13 cellular contexts compared by ENCODE assay signal in genomic region chr19:17743874-17744273, GRCh38. TPM values are rescaled to one million over a fixed set of nuclear protein-coding genes. Genes with fewer than 3 reads are reported as not detected.
A peak's percentile ranks its signal among the peaks of the same experiment; 100 is the strongest.
DNase-seq lines count a peak whose midpoint lies in the region; ATAC-seq and TF ChIP-seq lines count a peak whose summit lies in the region.
"Had no signal": no experiment of that assay in that cellular context is flagged by ENCODE, and none has a peak within 500 bp of the region (broad histone marks: within the 10 kb centered on the region; RNA-seq: fewer than 3 reads in every experiment).

No MANE protein-coding gene starts in this region.

- H2AFZ ChIP-seq in IMR-90 (replicated peaks; ENCODE audit: low read length, poor library complexity) = no peak overlapping the region

- ATAC-seq in IMR-90 (ENCODE audit: low read depth) (no peak), foreskin keratinocyte (peak; percentile 18), HG03354 (IDR thresholded peaks at IDR 0.05; ENCODE audit: poor library complexity, severe bottlenecking, unreplicated experiment) (no peak), HG03460 (IDR thresholded peaks at IDR 0.05; ENCODE audit: unreplicated experiment) (no peak), aorta (ENCODE audit: low FRiP score) (no peak)
- ATAC-seq in activated naive CD8-positive, alpha-beta T cell treated with anti-CD3 and anti-CD28 coated beads, Interleukin-2, amount 50 U/mL, for 24 hours = no peak

- H2BK15ac ChIP-seq in IMR-90 (ENCODE audit: low read depth, low read length) = no peak overlapping the region

- H3K4me1 Mint-ChIP-seq in activated naive CD8-positive, alpha-beta T cell treated with anti-CD3 and anti-CD28 coated beads, Interleukin-2, amount 50 U/mL, for 24 hours = peaks cover 31% of the 10 kb centered on the region

- no peak overlapping the region for H3K4me2 ChIP-seq in IMR-90 (ENCODE audit: low read depth, low read length)

- H4K20me1 ChIP-seq in IMR-90 (ENCODE audit: insufficient read depth, low read length) = no peaks in the 10 kb centered on the region

- H3K79me1 ChIP-seq in IMR-90 (ENCODE audit: low read depth in 1 of 2, low read length in 2 of 2) = no peaks in the 10 kb centered on the region

- DNase-seq in CD1c-positive myeloid dendritic cell (ENCODE audit: extremely low spot score) (peak; percentile 87), IMR-90 (peak; percentile 63), foreskin keratinocyte (peak in 1 of 2 donors; percentile 29), aorta (no peak)
- no peak for DNase-seq in activated naive CD8-positive, alpha-beta T cell treated with anti-CD3 and anti-CD28 coated beads, Interleukin-2, amount 50 U/mL, for 24 hours
- DNase-seq: adrenal gland, Calu3, NCI-H1105, NCI-H510A had no signal

- H3K9me3 Mint-ChIP-seq in activated naive CD8-positive, alpha-beta T cell treated with anti-CD3 and anti-CD28 coated beads, Interleukin-2, amount 50 U/mL, for 24 hours = no peaks in the 10 kb centered on the region

- H2BK5ac ChIP-seq in IMR-90 (ENCODE audit: low read depth, low read length, poor library complexity, severe bottlenecking) = no peak overlapping the region

- H2AK5ac ChIP-seq in IMR-90 (ENCODE audit: low read depth, low read length) = no peak overlapping the region

- POLR2A ChIA-PET in IMR-90 (lab: Charles Lee; ENCODE audit: unreplicated experiment) = no interaction called here

- no peak for TF ChIP-seq RAD21 in IMR-90 (IDR thresholded peaks at IDR 0.05; ENCODE audit: low read length)

- H3K36me3 Mint-ChIP-seq in activated naive CD8-positive, alpha-beta T cell treated with anti-CD3 and anti-CD28 coated beads, Interleukin-2, amount 50 U/mL, for 24 hours (ENCODE audit: low read depth) = no peaks in the 10 kb centered on the region

- TF ChIP-seq CTCF in IMR-90 (conservative IDR thresholded peaks at IDR 0.05; ENCODE audit: low read depth, low read length) = no peak
- no peak for TF ChIP-seq CTCF in foreskin keratinocyte (conservative IDR thresholded peaks at IDR 0.05)

- H3K27me3 ChIP-seq in IMR-90 (ENCODE audit: control insufficient read depth, insufficient read depth, low read length) (peaks cover 4% of the 10 kb centered on the region; the same call in 1 of the 2 replicates), foreskin keratinocyte (peaks cover 8% of the 10 kb centered on the region), aorta (ENCODE audit: control insufficient read depth in 1 of 2, insufficient read depth in 2 of 2, low read length in 1 of 2) (no peaks in the 10 kb centered on the region)
- H3K27me3 ChIP-seq: adrenal gland had no signal

- H3K27me3 Mint-ChIP-seq in activated naive CD8-positive, alpha-beta T cell treated with anti-CD3 and anti-CD28 coated beads, Interleukin-2, amount 50 U/mL, for 24 hours = no peaks in the 10 kb centered on the region

- no peak for TF ChIP-seq POLR2A in IMR-90 (IDR thresholded peaks at IDR 0.05; ENCODE audit: low read depth, low read length)

- no peak overlapping the region for H3K23ac ChIP-seq in IMR-90 (ENCODE audit: low read depth, low read length)

- in situ Hi-C loops in IMR-90 (cut with MboI; ENCODE audit: low sequenced_read_pairs) = no loop called here

- H2BK120ac ChIP-seq in IMR-90 (ENCODE audit: low read depth, low read length) = no peak overlapping the region

- no peak overlapping the region for H4K5ac ChIP-seq in IMR-90 (ENCODE audit: low read depth, low read length)

- H4K91ac ChIP-seq in IMR-90 (ENCODE audit: insufficient read depth, low read depth, low read length) = no peak overlapping the region

- no peak overlapping the region for H3K18ac ChIP-seq in IMR-90 (ENCODE audit: low read depth, low read length)

- no peak overlapping the region for H3K27ac ChIP-seq in IMR-90 (ENCODE audit: insufficient read depth, low read length)
- no peak overlapping the region for H3K27ac ChIP-seq in foreskin keratinocyte
- no peak overlapping the region for H3K27ac ChIP-seq in aorta (ENCODE audit: low read depth in 1 of 2, low read length in 2 of 2)
- H3K27ac ChIP-seq: adrenal gland, RWPE1 had no signal

- no peak overlapping the region for H2BK20ac ChIP-seq in IMR-90 (ENCODE audit: low read depth, low read length)

- no CpG with 5 or more reads among the region's 1 CpG for WGBS in IMR-90 (ENCODE audit: extremely low coverage in 2 of 2, insufficient read length in 1 of 2), 2 experiments
- 95 to 96% methylated on average over 1 of the region's 1 CpG for WGBS in aorta, 2 donors

- H3K9ac ChIP-seq in IMR-90 (ENCODE audit: low read depth, low read length) = no peak overlapping the region

- intact Hi-C loops in IMR-90 (cut with micrococcal nuclease) = no loop called here
- intact Hi-C loops in aorta (cut with DNase I) = no loop called here

- CTCF ChIA-PET in IMR-90 (lab: Yijun Ruan, JAX) = no interaction called here

- H3K27ac Mint-ChIP-seq in activated naive CD8-positive, alpha-beta T cell treated with anti-CD3 and anti-CD28 coated beads, Interleukin-2, amount 50 U/mL, for 24 hours = peak overlapping the region; percentile 52

- H3K4ac ChIP-seq in IMR-90 (ENCODE audit: low read depth, low read length) = no peak overlapping the region

- H3K9me3 ChIP-seq in IMR-90 (ENCODE audit: control insufficient read depth, insufficient read depth, low read length) (no peaks in the 10 kb centered on the region), aorta (ENCODE audit: control insufficient read depth, low read length) (no peaks in the 10 kb centered on the region)
- H3K9me3 ChIP-seq: adrenal gland had no signal

- dilution Hi-C loops in IMR-90 (cut with HindIII; ENCODE audit: low sequenced_read_pairs, unreplicated experiment) = no loop called here

- no peak overlapping the region for H3K56ac ChIP-seq in IMR-90 (ENCODE audit: extremely low read depth, insufficient read depth, low read length)

- H2AK9ac ChIP-seq in IMR-90 (replicated peaks; ENCODE audit: low read depth, low read length, poor library complexity) = no peak overlapping the region

- 0 out of 2 replicates have a peak, but pooled peaks cover 5% of the 10 kb centered on the region for H3K9me1 ChIP-seq in IMR-90 (ENCODE audit: insufficient read depth, low read length)

- H3K4me3 ChIP-seq in IMR-90 (ENCODE audit: insufficient read depth, low read depth, low read length) (no peak overlapping the region), aorta (ENCODE audit: low read length in 2 of 2) (no peak overlapping the region)
- H3K4me3 ChIP-seq: adrenal gland had no signal

- no peak overlapping the region for H3K4me3 Mint-ChIP-seq in activated naive CD8-positive, alpha-beta T cell treated with anti-CD3 and anti-CD28 coated beads, Interleukin-2, amount 50 U/mL, for 24 hours

- BruUV-seq in IMR-90 (replicated peaks; lab: Mats Ljungman, UMichigan) = no TSS peak

- no peak overlapping the region for H4K8ac ChIP-seq in IMR-90 (ENCODE audit: low read depth in 2 of 2, low read length in 2 of 2)

- H3K4me1 ChIP-seq in IMR-90 (ENCODE audit: control insufficient read depth, insufficient read depth, low read length) = peaks cover 2% of the 10 kb centered on the region; the same call in 1 of the 2 replicates
- H3K4me1 ChIP-seq in foreskin keratinocyte = no peaks in the 10 kb centered on the region
- H3K4me1 ChIP-seq in aorta (ENCODE audit: control insufficient read depth in 1 of 2, insufficient read depth in 2 of 2, low read length in 2 of 2) = no peaks in the 10 kb centered on the region

- H3K14ac ChIP-seq in IMR-90 (replicated peaks; ENCODE audit: low read depth, low read length) = no peak overlapping the region

- H3K36me3 ChIP-seq in IMR-90 (ENCODE audit: control insufficient read depth, insufficient read depth, low read length) = no peaks in the 10 kb centered on the region
- H3K36me3 ChIP-seq in aorta (ENCODE audit: control insufficient read depth in 1 of 2, insufficient read depth in 2 of 2, low read length in 1 of 2) = no peaks in the 10 kb centered on the region
- H3K36me3 ChIP-seq: adrenal gland had no signal

TF ChIP-seq in IMR-90, 13 proteins besides CTCF, POLR2A, EP300 and RAD21:
- TF ChIP-seq FOS (IDR thresholded peaks at IDR 0.05; ENCODE audit: low read depth, low read length) (peak; percentile 50; the same call in 1 of the 2 replicates), MAZ (IDR thresholded peaks at IDR 0.05; ENCODE audit: borderline replicate concordance, low read depth, low read length) (no peak)

RNA-seq across cellular contexts. Expression of gene FCHO1, which starts 7.4 kb away (rescaled TPM):
- 0.18 and 0.28 TPM in 2 replicates for total RNA-seq in IMR-90 (2012; rRNA removed)
- 1.0 and 1.7 TPM in 2 replicates for polyA plus RNA-seq in IMR-90 (2012; rRNA removed)
- 0.63 and 0.81 TPM in 2 replicates for polyA plus RNA-seq in IMR-90 (2012; cell fraction: cytosol; rRNA removed)
- polyA plus RNA-seq in IMR-90 (2012; cell fraction: nucleus; rRNA removed; ENCODE audit: low replicate concordance) = 0.48 and 1.2 TPM in 2 replicates
- total RNA-seq in foreskin keratinocyte = 6.2 and 8.8 TPM in 2 replicates
- 6.3 and 9.9 TPM in 2 replicates for polyA plus RNA-seq in foreskin keratinocyte
- total RNA-seq in aorta = 1 to 10 TPM; 2.9 to 6.9 TPM
- polyA plus RNA-seq in aorta = 1 to 10 TPM; 1.5 to 1.6 TPM

RNA-seq across cellular contexts. Expression of gene MAP1S, which starts 24.6 kb away (rescaled TPM):
- total RNA-seq in IMR-90 (2012; rRNA removed) (6.1 and 10.6 TPM in 2 replicates), foreskin keratinocyte (23.5 and 25.3 TPM in 2 replicates), aorta (10 to 100 TPM; 53.6 to 60.1 TPM)
- polyA plus RNA-seq in IMR-90 (2012; rRNA removed) (48.6 and 50.1 TPM in 2 replicates), foreskin keratinocyte (28.4 and 35.9 TPM in 2 replicates), aorta (10 to 100 TPM in 1 of 2 donors, 1 to 10 TPM in 1; 9.9 to 18.9 TPM)
- 20.3 and 29.5 TPM in 2 replicates for polyA plus RNA-seq in IMR-90 (2012; cell fraction: cytosol; rRNA removed)
- 20.9 and 48.9 TPM in 2 replicates for polyA plus RNA-seq in IMR-90 (2012; cell fraction: nucleus; rRNA removed; ENCODE audit: low replicate concordance)

RNA-seq across cellular contexts. Expression of gene B3GNT3, which starts 51.1 kb away (rescaled TPM):
- total RNA-seq in IMR-90 (2012; rRNA removed) = not detected in 2 replicates
- polyA plus RNA-seq in IMR-90 (2012; rRNA removed) = not detected in 2 replicates
- polyA plus RNA-seq in IMR-90 (2012; cell fraction: cytosol; rRNA removed) = not detected in 2 replicates
- not detected in 2 replicates for polyA plus RNA-seq in IMR-90 (2012; cell fraction: nucleus; rRNA removed; ENCODE audit: low replicate concordance)
- 6.5 and 11.5 TPM in 2 replicates for total RNA-seq in foreskin keratinocyte
- 5.7 and 7.9 TPM in 2 replicates for polyA plus RNA-seq in foreskin keratinocyte
- total RNA-seq in aorta = 1 to 10 TPM in 1 of 2 donors, under 1 TPM in 1; 0.42 to 1.9 TPM
- polyA plus RNA-seq in aorta = 1 to 10 TPM in 1 of 2 donors, not detected in 1; 4.5 TPM
- total RNA-seq: temporal lobe had no signal

RNA-seq across cellular contexts. Expression of gene UNC13A, which starts 55.7 kb away (rescaled TPM):
- total RNA-seq in IMR-90 (2012; rRNA removed) = under 0.01 and 0.18 TPM in 2 replicates
- 0.16 and 0.22 TPM in 2 replicates for polyA plus RNA-seq in IMR-90 (2012; rRNA removed)
- polyA plus RNA-seq in IMR-90 (2012; cell fraction: cytosol; rRNA removed) = 0.09 and 0.15 TPM in 2 replicates
- polyA plus RNA-seq in IMR-90 (2012; cell fraction: nucleus; rRNA removed; ENCODE audit: low replicate concordance) = 0.52 and 0.56 TPM in 2 replicates
- 0.03 and 0.04 TPM in 2 replicates for total RNA-seq in foreskin keratinocyte
- polyA plus RNA-seq in foreskin keratinocyte = under 0.01 TPM in 1 of 2 replicates, not detected in the other
- total RNA-seq in aorta = 1 to 10 TPM; 2.4 to 2.8 TPM
- polyA plus RNA-seq in aorta = 1 to 10 TPM in 1 of 2 donors, under 1 TPM in 1; 0.38 to 1.3 TPM

Comparison
In these comparisons a context has a peak if more than half of its experiments do, and no peak if none do; other contexts are left out.
1. DNase-seq: peak in CD1c-positive myeloid dendritic cell (single experiment) and IMR-90 (single experiment); none in activated naive CD8-positive, alpha-beta T cell treated with anti-CD3 and anti-CD28 coated beads, Interleukin-2, amount 50 U/mL, for 24 hours (single experiment) and aorta (0 of 2).